In genomic region chr10:131660427-131660826, GRCh38 we compare ENCODE assay signal across 19 cellular contexts.
DNase-seq lines count a peak whose midpoint lies in the region; ATAC-seq, FAIRE-seq and TF ChIP-seq lines count a peak whose summit lies in the region.
"Had no signal": no experiment of that assay in that cellular context is flagged by ENCODE, and none has a peak within 500 bp of the region (broad histone marks: within the 10 kb centered on the region; RNA-seq: fewer than 3 reads in every experiment).

No MANE protein-coding gene starts in this region.

- H2AK5ac ChIP-seq in mesenchymal stem cell (ENCODE audit: low read length, severe bottlenecking) = no peak overlapping the region

- H2BK15ac ChIP-seq in mesenchymal stem cell (ENCODE audit: low read depth, poor library complexity, severe bottlenecking) = no peak overlapping the region

- no peak overlapping the region for H3K27ac ChIP-seq in kidney (ENCODE audit: low read depth in 2 of 2, low read length in 2 of 2)
- no peak overlapping the region for H3K27ac ChIP-seq in sigmoid colon
- no peak overlapping the region for H3K27ac ChIP-seq in mesenchymal stem cell (ENCODE audit: low read length, poor library complexity, severe bottlenecking)
- H3K27ac ChIP-seq: BLaER1 treated with 17β-estradiol and CSF1 and Interleukin-3, amounts not matched to agents 10 nM and 100 nM had no signal

- H3K9ac ChIP-seq in kidney (ENCODE audit: low read length in 2 of 2) = no peak overlapping the region
- H3K9ac ChIP-seq in mesenchymal stem cell (ENCODE audit: low read length) = no peak overlapping the region
- H3K9ac ChIP-seq: BLaER1 treated with 17β-estradiol and CSF1 and Interleukin-3, amounts not matched to agents 10 nM and 100 nM had no signal

- H3K4me3 ChIP-seq in kidney (ENCODE audit: low read length in 2 of 2) = no peak overlapping the region
- H3K4me3 ChIP-seq in sigmoid colon = no peak overlapping the region
- no peak overlapping the region for H3K4me3 ChIP-seq in mesenchymal stem cell (ENCODE audit: insufficient read depth in 1 of 2, low read depth in 1 of 2, low read length in 2 of 2)
- H3K4me3 ChIP-seq: BLaER1 treated with 17β-estradiol and CSF1 and Interleukin-3, amounts not matched to agents 10 nM and 100 nM had no signal

- no peak for TF ChIP-seq EP300 in sigmoid colon (IDR thresholded peaks at IDR 0.05)

- no peak overlapping the region for H4K91ac ChIP-seq in mesenchymal stem cell (ENCODE audit: low read length)

- H3K4me2 ChIP-seq in mesenchymal stem cell (ENCODE audit: low read length, poor library complexity, severe bottlenecking) = no peak overlapping the region
- H3K4me2 ChIP-seq: BLaER1 treated with 17β-estradiol and CSF1 and Interleukin-3, amounts not matched to agents 10 nM and 100 nM had no signal

- no peak overlapping the region for H3K18ac ChIP-seq in mesenchymal stem cell (ENCODE audit: low read depth in 1 of 2, low read length in 2 of 2)

- FAIRE-seq in kidney (lab: Jason Lieb, UNC) = no peak
- FAIRE-seq: GM12892, GM18507, HTR-8/SVneo had no signal

- no peak overlapping the region for H3K23ac ChIP-seq in mesenchymal stem cell (ENCODE audit: low read length in 2 of 2)

- ATAC-seq in left ventricle myocardium superior (no peak), GM18858 (IDR thresholded peaks at IDR 0.05; ENCODE audit: unreplicated experiment) (no peak)

- H3K14ac ChIP-seq in mesenchymal stem cell (ENCODE audit: low read length in 2 of 2) = no peak overlapping the region

- no peaks in the 10 kb centered on the region for H3K79me1 ChIP-seq in mesenchymal stem cell (replicated peaks; ENCODE audit: low read length, poor library complexity, severe bottlenecking)

- H2BK5ac ChIP-seq in mesenchymal stem cell (ENCODE audit: low read depth, low read length, poor library complexity, severe bottlenecking) = no peak overlapping the region

- no peaks in the 10 kb centered on the region for H3K9me3 ChIP-seq in kidney (ENCODE audit: control insufficient read depth in 1 of 2, low read length in 2 of 2)
- H3K9me3 ChIP-seq in sigmoid colon = no peaks in the 10 kb centered on the region
- H3K9me3 ChIP-seq in mesenchymal stem cell (ENCODE audit: control insufficient read depth, low read length) = peaks cover 9% of the 10 kb centered on the region
- H3K9me3 ChIP-seq: Caco-2 had no signal

- no peak overlapping the region for H2BK12ac ChIP-seq in mesenchymal stem cell (ENCODE audit: low read length in 2 of 2)

- H3K4ac ChIP-seq in mesenchymal stem cell (ENCODE audit: low read depth in 1 of 2, low read length in 2 of 2) = no peak overlapping the region

- H2AFZ ChIP-seq in mesenchymal stem cell (ENCODE audit: low read depth, low read length) = no peak overlapping the region

- TF ChIP-seq POLR2A in sigmoid colon (IDR thresholded peaks at IDR 0.05) = no peak

- H2BK120ac ChIP-seq in mesenchymal stem cell (ENCODE audit: low read depth, low read length) = no peak overlapping the region

- H3K27me3 ChIP-seq in sigmoid colon (no peaks in the 10 kb centered on the region), mesenchymal stem cell (ENCODE audit: control insufficient read depth in 1 of 2, insufficient read depth in 1 of 2, low read length in 2 of 2) (no peaks in the 10 kb centered on the region)
- H3K27me3 ChIP-seq: BLaER1 treated with 17β-estradiol and CSF1 and Interleukin-3, amounts not matched to agents 10 nM and 100 nM had no signal

- peaks cover 0 to 3% of the 10 kb centered on the region in 2 donors for H3K4me1 ChIP-seq in kidney (ENCODE audit: control insufficient read depth in 1 of 2, insufficient read depth in 1 of 2, low read depth in 1 of 2, low read length in 2 of 2)
- H3K4me1 ChIP-seq in sigmoid colon = no peaks in the 10 kb centered on the region
- no peaks in the 10 kb centered on the region for H3K4me1 ChIP-seq in mesenchymal stem cell (ENCODE audit: control insufficient read depth, insufficient read depth, low read depth, low read length)
- H3K4me1 ChIP-seq: Caco-2 had no signal

- intact Hi-C loops in cardiac septum (cut with DNase I) = no loop called here
- intact Hi-C loops in left ventricle myocardium superior (cut with micrococcal nuclease) = no loop called here
- intact Hi-C loops in kidney (cut with DNase I) = no loop called here
- intact Hi-C loops in sigmoid colon (cut with DNase I) = no loop called here

- DNase-seq in cardiac septum (ENCODE audit: low spot score) = peak; percentile 31
- no peak for DNase-seq in left ventricle myocardium superior
- peak; percentile 44 for DNase-seq in kidney
- DNase-seq in sigmoid colon = peak; percentile 42
- no peak for DNase-seq in mesenchymal stem cell
- DNase-seq in NCI-H2227 (lab: John Stamatoyannopoulos, UW; ENCODE audit: unreplicated experiment) = no peak
- DNase-seq: CD4-positive, CD25-positive, alpha-beta regulatory T cell; DMS153; DMS79; GDM1; GOT3; H9; IMR-90 had no signal

- TF ChIP-seq CTCF in kidney (IDR thresholded peaks at IDR 0.05; ENCODE audit: borderline replicate concordance, extremely low read depth, insufficient read depth) (no peak), sigmoid colon (IDR thresholded peaks at IDR 0.05) (no peak)

- H4K8ac ChIP-seq in mesenchymal stem cell (ENCODE audit: low read length) = no peak overlapping the region

- H3K36me3 ChIP-seq in kidney (ENCODE audit: control insufficient read depth in 1 of 2, insufficient read depth in 2 of 2, low read length in 2 of 2) = no peaks in the 10 kb centered on the region
- no peaks in the 10 kb centered on the region for H3K36me3 ChIP-seq in sigmoid colon
- H3K36me3 ChIP-seq in mesenchymal stem cell (ENCODE audit: control insufficient read depth in 1 of 2, insufficient read depth in 2 of 2, low read depth in 1 of 2, low read length in 2 of 2) = no peaks in the 10 kb centered on the region
- H3K36me3 ChIP-seq: BLaER1 treated with 17β-estradiol and CSF1 and Interleukin-3, amounts not matched to agents 10 nM and 100 nM had no signal

- 86 to 90% methylated on average over 9 of the region's 9 CpGs for WGBS in sigmoid colon, 2 donors
- WGBS in mesenchymal stem cell = 77% methylated on average over 9 of the region's 9 CpGs

Comparison
In these comparisons a context has a peak if more than half of its experiments do, and no peak if none do; other contexts are left out.
1. DNase-seq: peak in cardiac septum (single experiment), kidney (single experiment) and sigmoid colon (single experiment); none in left ventricle myocardium superior (single experiment), mesenchymal stem cell (single experiment) and NCI-H2227 (single experiment).